1 cellular context compared by ENCODE assay signal in the genomic region with DNA sequence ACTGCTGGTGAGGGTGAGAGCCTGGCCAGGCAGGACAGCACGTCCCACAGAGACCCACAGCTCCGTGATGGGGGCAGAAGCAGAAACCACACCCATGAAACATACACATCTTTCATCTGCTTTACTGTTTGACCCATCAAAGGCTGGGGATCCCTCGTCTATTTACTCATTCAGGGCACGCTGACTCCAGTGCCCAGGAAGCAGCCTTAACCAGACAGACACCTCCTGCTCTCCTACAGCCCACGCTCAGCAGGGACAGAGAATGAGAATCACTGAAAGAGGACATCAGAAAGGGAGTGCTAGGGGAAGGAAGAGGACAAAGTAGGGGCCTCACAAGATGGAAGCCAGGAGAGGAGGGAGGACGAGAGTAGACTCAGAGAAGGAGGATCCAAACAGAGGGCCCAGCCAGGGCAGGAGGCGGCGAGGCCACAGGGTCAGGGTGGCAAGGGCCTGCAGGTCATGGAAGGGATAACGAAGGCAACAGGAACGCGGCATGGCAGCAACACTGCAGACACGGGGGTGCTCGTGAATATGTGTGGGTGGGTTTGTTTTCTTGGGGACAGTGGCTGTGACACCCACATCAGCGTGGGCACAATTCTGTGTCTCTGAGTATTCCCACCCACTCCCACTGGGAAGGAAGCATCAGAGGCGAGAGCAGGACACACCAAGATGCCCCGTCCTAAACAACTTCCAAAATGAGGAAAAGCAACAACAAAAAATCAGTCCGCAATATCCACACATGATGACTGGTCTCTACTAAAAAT.
TF ChIP-seq lines count a peak whose summit lies in the region.

No MANE protein-coding gene starts in this region.

TF ChIP-seq in GM23338, 12 proteins besides CTCF, POLR2A, EP300 and RAD21:
- TF ChIP-seq, protein P1, sequence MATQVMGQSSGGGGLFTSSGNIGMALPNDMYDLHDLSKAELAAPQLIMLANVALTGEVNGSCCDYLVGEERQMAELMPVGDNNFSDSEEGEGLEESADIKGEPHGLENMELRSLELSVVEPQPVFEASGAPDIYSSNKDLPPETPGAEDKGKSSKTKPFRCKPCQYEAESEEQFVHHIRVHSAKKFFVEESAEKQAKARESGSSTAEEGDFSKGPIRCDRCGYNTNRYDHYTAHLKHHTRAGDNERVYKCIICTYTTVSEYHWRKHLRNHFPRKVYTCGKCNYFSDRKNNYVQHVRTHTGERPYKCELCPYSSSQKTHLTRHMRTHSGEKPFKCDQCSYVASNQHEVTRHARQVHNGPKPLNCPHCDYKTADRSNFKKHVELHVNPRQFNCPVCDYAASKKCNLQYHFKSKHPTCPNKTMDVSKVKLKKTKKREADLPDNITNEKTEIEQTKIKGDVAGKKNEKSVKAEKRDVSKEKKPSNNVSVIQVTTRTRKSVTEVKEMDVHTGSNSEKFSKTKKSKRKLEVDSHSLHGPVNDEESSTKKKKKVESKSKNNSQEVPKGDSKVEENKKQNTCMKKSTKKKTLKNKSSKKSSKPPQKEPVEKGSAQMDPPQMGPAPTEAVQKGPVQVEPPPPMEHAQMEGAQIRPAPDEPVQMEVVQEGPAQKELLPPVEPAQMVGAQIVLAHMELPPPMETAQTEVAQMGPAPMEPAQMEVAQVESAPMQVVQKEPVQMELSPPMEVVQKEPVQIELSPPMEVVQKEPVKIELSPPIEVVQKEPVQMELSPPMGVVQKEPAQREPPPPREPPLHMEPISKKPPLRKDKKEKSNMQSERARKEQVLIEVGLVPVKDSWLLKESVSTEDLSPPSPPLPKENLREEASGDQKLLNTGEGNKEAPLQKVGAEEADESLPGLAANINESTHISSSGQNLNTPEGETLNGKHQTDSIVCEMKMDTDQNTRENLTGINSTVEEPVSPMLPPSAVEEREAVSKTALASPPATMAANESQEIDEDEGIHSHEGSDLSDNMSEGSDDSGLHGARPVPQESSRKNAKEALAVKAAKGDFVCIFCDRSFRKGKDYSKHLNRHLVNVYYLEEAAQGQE (IDR thresholded peaks at IDR 0.05; ENCODE audit: unreplicated experiment): no peak
- TF ChIP-seq ZNF114 (CRISPR knock-in tag; IDR thresholded peaks at IDR 0.05): no peak
- TF ChIP-seq EZH2 (IDR thresholded peaks at IDR 0.05; ENCODE audit: low read depth, unreplicated experiment): no peak
- TF ChIP-seq, protein P2, sequence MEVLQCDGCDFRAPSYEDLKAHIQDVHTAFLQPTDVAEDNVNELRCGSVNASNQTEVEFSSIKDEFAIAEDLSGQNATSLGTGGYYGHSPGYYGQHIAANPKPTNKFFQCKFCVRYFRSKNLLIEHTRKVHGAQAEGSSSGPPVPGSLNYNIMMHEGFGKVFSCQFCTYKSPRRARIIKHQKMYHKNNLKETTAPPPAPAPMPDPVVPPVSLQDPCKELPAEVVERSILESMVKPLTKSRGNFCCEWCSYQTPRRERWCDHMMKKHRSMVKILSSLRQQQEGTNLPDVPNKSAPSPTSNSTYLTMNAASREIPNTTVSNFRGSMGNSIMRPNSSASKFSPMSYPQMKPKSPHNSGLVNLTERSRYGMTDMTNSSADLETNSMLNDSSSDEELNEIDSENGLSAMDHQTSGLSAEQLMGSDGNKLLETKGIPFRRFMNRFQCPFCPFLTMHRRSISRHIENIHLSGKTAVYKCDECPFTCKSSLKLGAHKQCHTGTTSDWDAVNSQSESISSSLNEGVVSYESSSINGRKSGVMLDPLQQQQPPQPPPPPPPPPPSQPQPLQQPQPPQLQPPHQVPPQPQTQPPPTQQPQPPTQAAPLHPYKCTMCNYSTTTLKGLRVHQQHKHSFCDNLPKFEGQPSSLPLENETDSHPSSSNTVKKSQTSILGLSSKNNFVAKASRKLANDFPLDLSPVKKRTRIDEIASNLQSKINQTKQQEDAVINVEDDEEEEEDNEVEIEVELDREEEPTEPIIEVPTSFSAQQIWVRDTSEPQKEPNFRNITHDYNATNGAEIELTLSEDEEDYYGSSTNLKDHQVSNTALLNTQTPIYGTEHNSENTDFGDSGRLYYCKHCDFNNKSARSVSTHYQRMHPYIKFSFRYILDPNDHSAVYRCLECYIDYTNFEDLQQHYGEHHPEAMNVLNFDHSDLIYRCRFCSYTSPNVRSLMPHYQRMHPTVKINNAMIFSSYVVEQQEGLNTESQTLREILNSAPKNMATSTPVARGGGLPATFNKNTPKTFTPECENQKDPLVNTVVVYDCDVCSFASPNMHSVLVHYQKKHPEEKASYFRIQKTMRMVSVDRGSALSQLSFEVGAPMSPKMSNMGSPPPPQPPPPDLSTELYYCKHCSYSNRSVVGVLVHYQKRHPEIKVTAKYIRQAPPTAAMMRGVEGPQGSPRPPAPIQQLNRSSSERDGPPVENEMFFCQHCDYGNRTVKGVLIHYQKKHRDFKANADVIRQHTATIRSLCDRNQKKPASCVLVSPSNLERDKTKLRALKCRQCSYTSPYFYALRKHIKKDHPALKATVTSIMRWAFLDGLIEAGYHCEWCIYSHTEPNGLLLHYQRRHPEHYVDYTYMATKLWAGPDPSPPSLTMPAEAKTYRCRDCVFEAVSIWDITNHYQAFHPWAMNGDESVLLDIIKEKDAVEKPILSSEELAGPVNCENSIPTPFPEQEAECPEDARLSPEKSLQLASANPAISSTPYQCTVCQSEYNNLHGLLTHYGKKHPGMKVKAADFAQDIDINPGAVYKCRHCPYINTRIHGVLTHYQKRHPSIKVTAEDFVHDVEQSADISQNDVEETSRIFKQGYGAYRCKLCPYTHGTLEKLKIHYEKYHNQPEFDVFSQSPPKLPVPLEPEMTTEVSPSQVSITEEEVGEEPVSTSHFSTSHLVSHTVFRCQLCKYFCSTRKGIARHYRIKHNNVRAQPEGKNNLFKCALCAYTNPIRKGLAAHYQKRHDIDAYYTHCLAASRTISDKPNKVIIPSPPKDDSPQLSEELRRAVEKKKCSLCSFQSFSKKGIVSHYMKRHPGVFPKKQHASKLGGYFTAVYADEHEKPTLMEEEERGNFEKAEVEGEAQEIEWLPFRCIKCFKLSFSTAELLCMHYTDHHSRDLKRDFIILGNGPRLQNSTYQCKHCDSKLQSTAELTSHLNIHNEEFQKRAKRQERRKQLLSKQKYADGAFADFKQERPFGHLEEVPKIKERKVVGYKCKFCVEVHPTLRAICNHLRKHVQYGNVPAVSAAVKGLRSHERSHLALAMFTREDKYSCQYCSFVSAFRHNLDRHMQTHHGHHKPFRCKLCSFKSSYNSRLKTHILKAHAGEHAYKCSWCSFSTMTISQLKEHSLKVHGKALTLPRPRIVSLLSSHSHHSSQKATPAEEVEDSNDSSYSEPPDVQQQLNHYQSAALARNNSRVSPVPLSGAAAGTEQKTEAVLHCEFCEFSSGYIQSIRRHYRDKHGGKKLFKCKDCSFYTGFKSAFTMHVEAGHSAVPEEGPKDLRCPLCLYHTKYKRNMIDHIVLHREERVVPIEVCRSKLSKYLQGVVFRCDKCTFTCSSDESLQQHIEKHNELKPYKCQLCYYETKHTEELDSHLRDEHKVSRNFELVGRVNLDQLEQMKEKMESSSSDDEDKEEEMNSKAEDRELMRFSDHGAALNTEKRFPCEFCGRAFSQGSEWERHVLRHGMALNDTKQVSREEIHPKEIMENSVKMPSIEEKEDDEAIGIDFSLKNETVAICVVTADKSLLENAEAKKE (CRISPR knock-in tag; IDR thresholded peaks at IDR 0.05): no peak
- no peak for TF ChIP-seq JUNB (IDR thresholded peaks at IDR 0.05; ENCODE audit: unreplicated experiment)
- no peak for TF ChIP-seq CREB1 (CRISPR knock-in tag; IDR thresholded peaks at IDR 0.05; ENCODE audit: low read depth)
- TF ChIP-seq ZNF331 (CRISPR knock-in tag; IDR thresholded peaks at IDR 0.05; ENCODE audit: low read depth): no peak
- no peak for TF ChIP-seq EZH2phosphoT487 (IDR thresholded peaks at IDR 0.05; ENCODE audit: unreplicated experiment)
- TF ChIP-seq, protein P3, sequence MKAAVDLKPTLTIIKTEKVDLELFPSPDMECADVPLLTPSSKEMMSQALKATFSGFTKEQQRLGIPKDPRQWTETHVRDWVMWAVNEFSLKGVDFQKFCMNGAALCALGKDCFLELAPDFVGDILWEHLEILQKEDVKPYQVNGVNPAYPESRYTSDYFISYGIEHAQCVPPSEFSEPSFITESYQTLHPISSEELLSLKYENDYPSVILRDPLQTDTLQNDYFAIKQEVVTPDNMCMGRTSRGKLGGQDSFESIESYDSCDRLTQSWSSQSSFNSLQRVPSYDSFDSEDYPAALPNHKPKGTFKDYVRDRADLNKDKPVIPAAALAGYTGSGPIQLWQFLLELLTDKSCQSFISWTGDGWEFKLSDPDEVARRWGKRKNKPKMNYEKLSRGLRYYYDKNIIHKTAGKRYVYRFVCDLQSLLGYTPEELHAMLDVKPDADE (IDR thresholded peaks at IDR 0.05): no peak
- no peak for TF ChIP-seq NANOG (IDR thresholded peaks at IDR 0.05; ENCODE audit: borderline replicate concordance)
- no peak for TF ChIP-seq STAT1 (IDR thresholded peaks at IDR 0.05; ENCODE audit: unreplicated experiment)
